In the genomic region with DNA sequence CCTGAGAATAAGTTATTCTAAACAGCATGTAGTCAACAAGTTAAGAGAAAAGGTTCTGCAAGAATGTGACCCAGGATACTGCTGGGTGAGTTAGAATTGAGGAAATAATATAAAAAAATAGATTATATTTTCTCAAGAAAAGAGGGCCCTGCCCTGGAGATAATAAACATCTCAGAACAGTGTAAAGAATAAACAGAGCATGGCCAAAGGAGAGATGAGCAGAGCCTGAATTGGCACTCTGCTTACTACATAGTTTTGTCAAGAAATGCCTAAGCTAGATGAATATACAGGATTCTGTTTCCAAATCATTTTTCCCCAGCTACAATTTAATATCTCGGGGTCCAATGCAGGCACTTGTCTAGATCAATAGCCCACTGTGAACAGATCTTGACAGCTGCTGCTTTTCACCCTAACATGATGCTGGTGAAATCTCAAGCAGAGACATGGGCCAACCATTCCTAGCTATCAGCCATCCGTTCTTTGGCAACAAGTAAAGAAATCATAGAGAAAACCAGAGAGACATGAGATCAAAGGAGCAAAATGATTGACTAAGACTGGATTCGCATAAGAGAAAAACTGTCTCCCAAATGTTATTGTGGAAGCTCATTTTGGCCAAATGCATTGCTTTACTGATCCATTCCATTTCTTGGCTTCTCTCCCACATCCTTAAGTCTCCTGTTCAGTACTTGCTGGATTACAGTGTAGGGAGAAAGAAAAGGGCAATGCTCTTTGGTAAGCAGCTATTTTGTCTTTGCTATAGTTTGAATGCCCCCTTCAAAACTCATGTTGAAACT, we compare ENCODE assay signal across 2 cellular contexts.
TF ChIP-seq lines count a peak whose summit lies in the region.

No MANE protein-coding gene starts in this region.

TF ChIP-seq in SK-N-SH treated with all-trans-retinoic acid at 6 μM for 48 hours, 23 proteins besides CTCF, POLR2A, EP300 and RAD21 (continued from another document):
- TF ChIP-seq RARB (CRISPR knock-in tag; IDR thresholded peaks at IDR 0.05): no peak
- no peak for TF ChIP-seq ZC3H10 (CRISPR knock-in tag; IDR thresholded peaks at IDR 0.05)
- TF ChIP-seq, protein P1, sequence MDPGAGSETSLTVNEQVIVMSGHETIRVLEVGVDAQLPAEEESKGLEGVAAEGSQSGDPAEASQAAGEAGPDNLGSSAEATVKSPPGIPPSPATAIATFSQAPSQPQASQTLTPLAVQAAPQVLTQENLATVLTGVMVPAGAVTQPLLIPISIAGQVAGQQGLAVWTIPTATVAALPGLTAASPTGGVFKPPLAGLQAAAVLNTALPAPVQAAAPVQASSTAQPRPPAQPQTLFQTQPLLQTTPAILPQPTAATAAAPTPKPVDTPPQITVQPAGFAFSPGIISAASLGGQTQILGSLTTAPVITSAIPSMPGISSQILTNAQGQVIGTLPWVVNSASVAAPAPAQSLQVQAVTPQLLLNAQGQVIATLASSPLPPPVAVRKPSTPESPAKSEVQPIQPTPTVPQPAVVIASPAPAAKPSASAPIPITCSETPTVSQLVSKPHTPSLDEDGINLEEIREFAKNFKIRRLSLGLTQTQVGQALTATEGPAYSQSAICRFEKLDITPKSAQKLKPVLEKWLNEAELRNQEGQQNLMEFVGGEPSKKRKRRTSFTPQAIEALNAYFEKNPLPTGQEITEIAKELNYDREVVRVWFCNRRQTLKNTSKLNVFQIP (CRISPR knock-in tag; IDR thresholded peaks at IDR 0.05; ENCODE audit: borderline replicate concordance, low read depth): no peak
- TF ChIP-seq, protein P2, sequence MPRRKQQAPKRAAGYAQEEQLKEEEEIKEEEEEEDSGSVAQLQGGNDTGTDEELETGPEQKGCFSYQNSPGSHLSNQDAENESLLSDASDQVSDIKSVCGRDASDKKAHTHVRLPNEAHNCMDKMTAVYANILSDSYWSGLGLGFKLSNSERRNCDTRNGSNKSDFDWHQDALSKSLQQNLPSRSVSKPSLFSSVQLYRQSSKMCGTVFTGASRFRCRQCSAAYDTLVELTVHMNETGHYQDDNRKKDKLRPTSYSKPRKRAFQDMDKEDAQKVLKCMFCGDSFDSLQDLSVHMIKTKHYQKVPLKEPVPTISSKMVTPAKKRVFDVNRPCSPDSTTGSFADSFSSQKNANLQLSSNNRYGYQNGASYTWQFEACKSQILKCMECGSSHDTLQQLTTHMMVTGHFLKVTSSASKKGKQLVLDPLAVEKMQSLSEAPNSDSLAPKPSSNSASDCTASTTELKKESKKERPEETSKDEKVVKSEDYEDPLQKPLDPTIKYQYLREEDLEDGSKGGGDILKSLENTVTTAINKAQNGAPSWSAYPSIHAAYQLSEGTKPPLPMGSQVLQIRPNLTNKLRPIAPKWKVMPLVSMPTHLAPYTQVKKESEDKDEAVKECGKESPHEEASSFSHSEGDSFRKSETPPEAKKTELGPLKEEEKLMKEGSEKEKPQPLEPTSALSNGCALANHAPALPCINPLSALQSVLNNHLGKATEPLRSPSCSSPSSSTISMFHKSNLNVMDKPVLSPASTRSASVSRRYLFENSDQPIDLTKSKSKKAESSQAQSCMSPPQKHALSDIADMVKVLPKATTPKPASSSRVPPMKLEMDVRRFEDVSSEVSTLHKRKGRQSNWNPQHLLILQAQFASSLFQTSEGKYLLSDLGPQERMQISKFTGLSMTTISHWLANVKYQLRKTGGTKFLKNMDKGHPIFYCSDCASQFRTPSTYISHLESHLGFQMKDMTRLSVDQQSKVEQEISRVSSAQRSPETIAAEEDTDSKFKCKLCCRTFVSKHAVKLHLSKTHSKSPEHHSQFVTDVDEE (CRISPR knock-in tag; IDR thresholded peaks at IDR 0.05): no peak
- no peak for TF ChIP-seq OSR1 (CRISPR knock-in tag; IDR thresholded peaks at IDR 0.05)
- no peak for TF ChIP-seq PPARA (CRISPR knock-in tag; IDR thresholded peaks at IDR 0.05; ENCODE audit: borderline replicate concordance)

TF ChIP-seq in SK-N-SH, 30 proteins besides CTCF, POLR2A, EP300 and RAD21 (continued from another document):
- TF ChIP-seq GATA2 (CRISPR knock-in tag; IDR thresholded peaks at IDR 0.05) (no peak), FOXM1 (IDR thresholded peaks at IDR 0.05; ENCODE audit: low read depth) (no peak), YY1 (IDR thresholded peaks at IDR 0.05; ENCODE audit: low read depth) (no peak), EZH2phosphoT487 (IDR thresholded peaks at IDR 0.05; ENCODE audit: borderline replicate concordance, low read depth) (no peak)
- TF ChIP-seq, protein P3, sequence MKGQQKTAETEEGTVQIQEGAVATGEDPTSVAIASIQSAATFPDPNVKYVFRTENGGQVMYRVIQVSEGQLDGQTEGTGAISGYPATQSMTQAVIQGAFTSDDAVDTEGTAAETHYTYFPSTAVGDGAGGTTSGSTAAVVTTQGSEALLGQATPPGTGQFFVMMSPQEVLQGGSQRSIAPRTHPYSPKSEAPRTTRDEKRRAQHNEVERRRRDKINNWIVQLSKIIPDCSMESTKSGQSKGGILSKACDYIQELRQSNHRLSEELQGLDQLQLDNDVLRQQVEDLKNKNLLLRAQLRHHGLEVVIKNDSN (IDR thresholded peaks at IDR 0.05; ENCODE audit: borderline replicate concordance, low read depth): no peak
